ENCODE assay signal across 1 cellular context in genomic region chr7:32937344-32938174, GRCh38.
TF ChIP-seq lines count a peak whose summit lies in the region.

No MANE protein-coding gene starts in this region.

TF ChIP-seq in HEK293, 187 proteins besides CTCF, POLR2A, EP300 and RAD21 (continued from another document):
- TF ChIP-seq, protein P1, sequence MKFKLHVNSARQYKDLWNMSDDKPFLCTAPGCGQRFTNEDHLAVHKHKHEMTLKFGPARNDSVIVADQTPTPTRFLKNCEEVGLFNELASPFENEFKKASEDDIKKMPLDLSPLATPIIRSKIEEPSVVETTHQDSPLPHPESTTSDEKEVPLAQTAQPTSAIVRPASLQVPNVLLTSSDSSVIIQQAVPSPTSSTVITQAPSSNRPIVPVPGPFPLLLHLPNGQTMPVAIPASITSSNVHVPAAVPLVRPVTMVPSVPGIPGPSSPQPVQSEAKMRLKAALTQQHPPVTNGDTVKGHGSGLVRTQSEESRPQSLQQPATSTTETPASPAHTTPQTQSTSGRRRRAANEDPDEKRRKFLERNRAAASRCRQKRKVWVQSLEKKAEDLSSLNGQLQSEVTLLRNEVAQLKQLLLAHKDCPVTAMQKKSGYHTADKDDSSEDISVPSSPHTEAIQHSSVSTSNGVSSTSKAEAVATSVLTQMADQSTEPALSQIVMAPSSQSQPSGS (tag by site-specific recombination; IDR thresholded peaks at IDR 0.05; ENCODE audit: low read depth) = no peak
- TF ChIP-seq ZNF626 (tag by site-specific recombination; IDR thresholded peaks at IDR 0.05) (0 out of 2 replicates have a peak, but pooled peaks have one; percentile 38), ZNF529 (tag by site-specific recombination; IDR thresholded peaks at IDR 0.05; ENCODE audit: insufficient replicate concordance) (no peak), ZNF701 (tag by site-specific recombination; IDR thresholded peaks at IDR 0.05) (no peak), ZNF184 (tag by site-specific recombination; IDR thresholded peaks at IDR 0.05) (peak; percentile 87), ZNF266 (tag by site-specific recombination; IDR thresholded peaks at IDR 0.05; ENCODE audit: low read depth) (no peak), ZNF600 (tag by site-specific recombination; IDR thresholded peaks at IDR 0.05) (peak; percentile 95), ZBTB11 (tag by site-specific recombination; conservative IDR thresholded peaks at IDR 0.05; ENCODE audit: low read depth) (no peak), ZNF501 (tag by site-specific recombination; IDR thresholded peaks at IDR 0.05) (no peak), ZNF658 (tag by site-specific recombination; IDR thresholded peaks at IDR 0.05) (no peak), ZNF544 (tag by site-specific recombination; IDR thresholded peaks at IDR 0.05) (peak; percentile 78), ZNF2 (tag by site-specific recombination; IDR thresholded peaks at IDR 0.05) (no peak), GFI1B (tag by site-specific recombination; IDR thresholded peaks at IDR 0.05) (no peak), ZNF555 (tag by site-specific recombination; conservative IDR thresholded peaks at IDR 0.05) (no peak), ZNF473 (tag by site-specific recombination; IDR thresholded peaks at IDR 0.05) (no peak), ZNF140 (tag by site-specific recombination; IDR thresholded peaks at IDR 0.05) (no peak), ZNF114 (tag by site-specific recombination; IDR thresholded peaks at IDR 0.05) (no peak)
